In the genomic region with DNA sequence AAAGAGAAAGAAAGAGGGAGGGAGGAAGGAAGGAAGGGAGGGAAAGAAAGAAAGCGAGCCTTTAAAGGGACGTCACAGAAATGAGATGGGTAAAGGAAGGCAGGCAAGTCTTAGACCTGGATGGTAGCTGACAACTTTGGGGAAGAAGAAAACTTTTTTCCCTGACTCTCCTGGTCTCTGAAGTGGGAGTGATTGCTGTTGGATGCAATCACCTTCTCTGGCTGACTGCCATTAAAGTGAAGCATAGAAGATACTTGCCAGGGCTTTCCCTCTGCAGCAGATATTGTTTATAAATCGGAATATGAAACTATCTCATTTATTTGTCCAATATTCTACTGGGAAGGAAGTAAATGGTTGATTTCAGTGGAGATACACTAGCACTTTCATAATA, we compare ENCODE assay signal across 18 cellular contexts. TPM values are rescaled to one million over a fixed set of nuclear protein-coding genes. Genes with fewer than 3 reads are reported as not detected.
"Had no signal": no experiment of that assay in that cellular context is flagged by ENCODE, and none has a peak within 500 bp of the region (broad histone marks: within the 10 kb centered on the region; RNA-seq: fewer than 3 reads in every experiment).

No MANE protein-coding gene starts in this region.

- H3K4me1 Mint-ChIP-seq: naive thymus-derived CD4-positive, alpha-beta T cell had no signal

- H3K27ac Mint-ChIP-seq: activated T-helper 1 cell treated with anti-CD3 and anti-CD28 coated beads, Interleukin-12 subunit alpha, Interleukin-12 subunit beta, Interleukin-2, Interleukin-4 antibody, amounts not matched to agents 30 ng/mL and 10 ng/mL and 1 ng/mL, durations not matched to agents 14 hours and 24 hours and 36 hours had no signal

- H3K4me3 Mint-ChIP-seq: activated T-helper 1 cell treated with anti-CD3 and anti-CD28 coated beads, Interleukin-12 subunit alpha, Interleukin-12 subunit beta, Interleukin-2, Interleukin-4 antibody, amounts not matched to agents 30 ng/mL and 10 ng/mL and 1 ng/mL, durations not matched to agents 14 hours and 24 hours and 36 hours; naive thymus-derived CD4-positive, alpha-beta T cell had no signal

- H3K9me3 Mint-ChIP-seq: activated T-helper 1 cell treated with anti-CD3 and anti-CD28 coated beads, Interleukin-12 subunit alpha, Interleukin-12 subunit beta, Interleukin-2, Interleukin-4 antibody, amounts not matched to agents 30 ng/mL and 10 ng/mL and 1 ng/mL, durations not matched to agents 14 hours and 24 hours and 36 hours had no signal

- ATAC-seq: heart left ventricle; left lobe of liver; naive thymus-derived CD4-positive, alpha-beta T cell had no signal

- DNase-seq: activated CD4-positive, alpha-beta T cell treated with anti-CD3 and anti-CD28 coated beads for 1 hour; activated gamma-delta T cell; activated naive CD4-positive, alpha-beta T cell treated with anti-CD3 and anti-CD28 coated beads, Interleukin-2, amount 50 U/mL, for 16 hours; adrenal gland; cerebellar nuclear complex; heart left ventricle; kidney; naive thymus-derived CD4-positive, alpha-beta T cell; ovary; SK-N-SH; stimulated activated CD4-positive, alpha-beta T cell treated with anti-CD3 and anti-CD28 coated beads, Interleukin-2, amount 100 ng/mL, for 48 hours; stimulated activated CD8-positive, alpha-beta memory T cell treated with anti-CD3 and anti-CD28 coated beads, Interleukin-4, amount 100 ng/mL, for 48 hours; stimulated activated naive CD4-positive, alpha-beta T cell treated with Interleukin-2 at 50 U/mL for 16 hours; substantia nigra; T-helper 9 cell; thyroid gland had no signal

- H3K36me3 Mint-ChIP-seq: naive thymus-derived CD4-positive, alpha-beta T cell had no signal

RNA-seq across cellular contexts. Expression of a gene that starts 27.0 kb away (rescaled TPM):
- total RNA-seq: naive thymus-derived CD4-positive, alpha-beta T cell had no signal
